In genomic region chr2:159998236-159998635, GRCh38 we compare ENCODE assay signal across 22 cellular contexts.
"Had no signal": no experiment of that assay in that cellular context is flagged by ENCODE, and none has a peak within 500 bp of the region (broad histone marks: within the 10 kb centered on the region; RNA-seq: fewer than 3 reads in every experiment).

No MANE protein-coding gene starts in this region.

- H3K4me3 Mint-ChIP-seq: activated B cell treated with CpG ODN at 0.5 μM for 24 hours; activated CD4-positive, alpha-beta T cell treated with anti-CD3 and anti-CD28 coated beads, Interleukin-2, amount 10 ng/mL, durations not matched to agents 24 days and 14 days; activated CD8-positive, alpha-beta memory T cell treated with anti-CD3 and anti-CD28 coated beads, Interleukin-2, amount 10 ng/mL, durations not matched to agents 7 days and 5 days; activated naive CD4-positive, alpha-beta T cell treated with anti-CD3 and anti-CD28 coated beads for 36 hours; activated naive CD8-positive, alpha-beta T cell; activated T-cell treated with anti-CD3 and anti-CD28 coated beads, Interleukin-2, amount 50 U/mL, for 24 hours; T-cell had no signal

- H3K36me3 Mint-ChIP-seq: activated CD8-positive, alpha-beta memory T cell treated with anti-CD3 and anti-CD28 coated beads, Interleukin-2, amount 10 ng/mL, durations not matched to agents 7 days and 5 days; activated naive CD8-positive, alpha-beta T cell; T-cell had no signal

- H3K9me3 Mint-ChIP-seq: activated CD4-positive, alpha-beta T cell treated with anti-CD3 and anti-CD28 coated beads, Interleukin-2, amount 10 ng/mL, durations not matched to agents 24 days and 14 days; activated naive CD4-positive, alpha-beta T cell treated with anti-CD3 and anti-CD28 coated beads for 36 hours; activated T-cell treated with anti-CD3 and anti-CD28 coated beads, Interleukin-2, amount 50 U/mL, for 24 hours; T-cell had no signal

- ATAC-seq: activated CD8-positive, alpha-beta memory T cell treated with anti-CD3 and anti-CD28 coated beads, Interleukin-2, amount 10 ng/mL, durations not matched to agents 7 days and 5 days; Panc1; Right ventricle myocardium inferior; T-cell had no signal

- H3K27ac ChIP-seq: SK-N-MC had no signal

- DNase-seq: activated B cell treated with CpG ODN at 0.5 μM for 24 hours; activated CD4-positive, alpha-beta T cell treated with anti-CD3 and anti-CD28 coated beads for 1 hour; activated CD4-positive, alpha-beta T cell treated with anti-CD3 and anti-CD28 coated beads, Interleukin-2, amount 10 ng/mL, durations not matched to agents 24 days and 14 days; activated CD8-positive, alpha-beta memory T cell treated with anti-CD3 and anti-CD28 coated beads, Interleukin-2, amount 10 ng/mL, durations not matched to agents 7 days and 5 days; activated gamma-delta T cell; activated T-cell treated with anti-CD3 and anti-CD28 coated beads, Interleukin-2, amount 50 U/mL, for 24 hours; amygdala; KG1; NCI-H1092 treated with DMSO at 0.1 percent for 48 hours; NCI-H1417 treated with DMSO at 0.1 percent for 48 hours; NCI-H1694; NCI-H2029; NCI-H510A treated with DMSO at 0.1 percent for 48 hours; NK-92 treated with Interleukin-12 subunit alpha and Interleukin-12 subunit beta, amount 100 ng/mL, for 24 hours; OCI-M1; RPMI8226; T-cell had no signal

- H3K27ac Mint-ChIP-seq: activated B cell treated with CpG ODN at 0.5 μM for 24 hours; activated CD4-positive, alpha-beta T cell treated with anti-CD3 and anti-CD28 coated beads, Interleukin-2, amount 10 ng/mL, durations not matched to agents 24 days and 14 days; activated CD8-positive, alpha-beta memory T cell treated with anti-CD3 and anti-CD28 coated beads, Interleukin-2, amount 10 ng/mL, durations not matched to agents 7 days and 5 days; activated naive CD4-positive, alpha-beta T cell treated with anti-CD3 and anti-CD28 coated beads for 36 hours; activated naive CD8-positive, alpha-beta T cell; activated T-cell treated with anti-CD3 and anti-CD28 coated beads, Interleukin-2, amount 50 U/mL, for 24 hours; T-cell had no signal

- H3K4me1 Mint-ChIP-seq: activated B cell treated with CpG ODN at 0.5 μM for 24 hours; activated CD4-positive, alpha-beta T cell treated with anti-CD3 and anti-CD28 coated beads, Interleukin-2, amount 10 ng/mL, durations not matched to agents 24 days and 14 days; activated CD8-positive, alpha-beta memory T cell treated with anti-CD3 and anti-CD28 coated beads, Interleukin-2, amount 10 ng/mL, durations not matched to agents 7 days and 5 days; T-cell had no signal

- H3K4me3 ChIP-seq: SK-N-MC had no signal
